ENCODE assay signal across 8 cellular contexts in the genomic region with DNA sequence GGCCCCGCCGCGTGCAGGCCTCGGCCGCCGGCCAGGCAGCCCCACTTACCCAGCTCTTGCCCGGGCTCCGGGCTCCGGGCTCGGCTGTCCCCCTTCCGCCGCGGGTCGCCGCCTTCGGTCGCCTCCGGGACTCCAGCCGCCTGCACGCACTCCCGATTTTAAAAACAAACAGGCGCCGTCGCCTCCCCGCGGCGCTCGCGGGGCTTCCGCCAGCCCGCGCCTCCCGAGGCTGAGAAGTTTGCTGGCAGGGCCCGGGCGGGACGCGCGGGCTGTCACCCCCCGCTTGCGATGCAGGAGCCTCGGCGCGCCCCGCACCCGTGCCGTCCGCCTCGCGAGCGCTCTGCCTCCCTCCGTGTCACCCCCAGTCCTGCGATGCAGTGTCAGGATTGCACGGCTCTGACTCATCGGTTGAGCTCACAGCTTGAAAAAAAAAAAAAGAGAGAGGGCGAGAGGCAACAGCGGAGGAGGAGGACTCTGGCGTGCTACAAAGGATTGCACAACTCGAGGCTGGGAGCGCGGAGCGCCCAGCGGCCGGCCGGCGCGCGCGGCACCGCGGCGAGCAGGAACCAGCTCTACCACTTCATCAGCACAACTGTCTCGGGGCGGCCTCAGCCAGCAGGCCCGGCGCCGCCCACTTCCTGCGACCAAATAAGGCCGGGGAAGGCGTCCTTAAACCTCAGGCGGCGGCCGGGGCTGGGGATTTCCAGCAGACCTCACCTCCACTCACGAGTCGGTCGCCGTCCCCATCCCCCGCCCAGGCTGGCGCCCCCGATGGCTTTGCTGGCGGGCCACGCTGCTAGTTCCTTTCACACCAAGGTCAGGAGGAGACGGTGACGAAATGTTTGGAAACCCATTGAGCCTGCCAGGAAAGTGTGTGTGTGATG. TPM values are rescaled to one million over a fixed set of nuclear protein-coding genes. Genes with fewer than 3 reads are reported as not detected.
DNase-seq lines count a peak whose midpoint lies in the region; ATAC-seq and TF ChIP-seq lines count a peak whose summit lies in the region.

No MANE protein-coding gene starts in this region.

- peaks cover 44% of the 10 kb centered on the region for H3K4me1 ChIP-seq in ovary (ENCODE audit: insufficient read depth)
- peaks cover 54% of the 10 kb centered on the region for H3K4me1 ChIP-seq in thymus (ENCODE audit: control insufficient read depth, insufficient read depth, low read length)

- 0% methylated on average over 74 to 93 of the region's 93 CpGs for WGBS in ovary, 3 donors
- WGBS in thymus = under 1% methylated on average over 93 of the region's 93 CpGs

- DNase-seq in NCI-H1105 treated with DMSO at 0.1 percent for 48 hours (lab: John Stamatoyannopoulos, UW) (peak; percentile 95), SKM-1 (lab: John Stamatoyannopoulos, UW; ENCODE audit: unreplicated experiment) (peak; percentile 56), head of caudate nucleus (peak; percentile 84 to 96 (median 91)), ovary (peak; percentile 93 to 96 (median 95))
- peak; percentile 98 for DNase-seq in activated naive CD8-positive, alpha-beta T cell treated with anti-CD3 and anti-CD28 coated beads for 36 hours

- no peaks in the 10 kb centered on the region for H3K36me3 ChIP-seq in ovary
- H3K36me3 ChIP-seq in thymus (ENCODE audit: control insufficient read depth, insufficient read depth) = no peaks in the 10 kb centered on the region

- ATAC-seq in HG02678 (IDR thresholded peaks at IDR 0.05; ENCODE audit: unreplicated experiment) = peak; percentile 62

- intact Hi-C loops in head of caudate nucleus (cut with DNase I) (loop anchor here (2.0 to 10.0 kb wide), 3 partner anchors 25 to 195 kb away; a partner anchor contains a TSS), ovary (cut with DNase I) (loop anchor here in 3 of 4 donors (1.0 to 5.0 kb wide), 3 partner anchors 27 to 32 kb away; no protein-coding TSS in a partner anchor)

- peak; percentile 49 for TF ChIP-seq CTCF in GM12874 (IDR thresholded peaks at IDR 0.05; ENCODE audit: insufficient read depth, low read depth, low read length)
- peak in 1 of 3 donors; percentile 43 for TF ChIP-seq CTCF in ovary (IDR thresholded peaks at IDR 0.05)

- H3K4me3 ChIP-seq in ovary = peak overlapping the region; percentile 56
- peak overlapping the region; percentile 76 for H3K4me3 ChIP-seq in thymus (ENCODE audit: low read length)

- H3K9me3 ChIP-seq in ovary (no peaks in the 10 kb centered on the region), thymus (ENCODE audit: control insufficient read depth) (no peaks in the 10 kb centered on the region)

- H3K27ac ChIP-seq in ovary = peak overlapping the region; percentile 89 to 99
- peak overlapping the region; percentile 93 for H3K27ac ChIP-seq in thymus (ENCODE audit: low read depth)

- no peaks in the 10 kb centered on the region for H3K27me3 ChIP-seq in ovary
- H3K27me3 ChIP-seq in thymus (ENCODE audit: control insufficient read depth, insufficient read depth) = no peaks in the 10 kb centered on the region

- peak; percentile 90 for TF ChIP-seq POLR2A in ovary (IDR thresholded peaks at IDR 0.05)

- H3K4me3 Mint-ChIP-seq in activated naive CD8-positive, alpha-beta T cell treated with anti-CD3 and anti-CD28 coated beads for 36 hours = peak overlapping the region; percentile 88

- TF ChIP-seq EP300 in ovary (IDR thresholded peaks at IDR 0.05) = peak; percentile 72

- no peaks in the 10 kb centered on the region for H3K27me3 Mint-ChIP-seq in activated naive CD8-positive, alpha-beta T cell treated with anti-CD3 and anti-CD28 coated beads for 36 hours

- H3K27ac Mint-ChIP-seq in activated naive CD8-positive, alpha-beta T cell treated with anti-CD3 and anti-CD28 coated beads for 36 hours = peak overlapping the region; percentile 98

- H3K36me3 Mint-ChIP-seq in activated naive CD8-positive, alpha-beta T cell treated with anti-CD3 and anti-CD28 coated beads for 36 hours = peaks cover 30% of the 10 kb centered on the region

- peaks cover 75% of the 10 kb centered on the region for H3K4me1 Mint-ChIP-seq in activated naive CD8-positive, alpha-beta T cell treated with anti-CD3 and anti-CD28 coated beads for 36 hours

- no peaks in the 10 kb centered on the region for H3K9me3 Mint-ChIP-seq in activated naive CD8-positive, alpha-beta T cell treated with anti-CD3 and anti-CD28 coated beads for 36 hours

RNA-seq across cellular contexts. Expression of a gene that starts 45.8 kb away (rescaled TPM):
- total RNA-seq in activated naive CD8-positive, alpha-beta T cell treated with anti-CD3 and anti-CD28 coated beads for 36 hours = 10 to 100 TPM; 26.6 to 28.3 TPM
- total RNA-seq in ovary = 100 to 1,000 TPM in 1 of 7 donors, 10 to 100 TPM in 6; 22.3 to 114 (median 87.3) TPM
- polyA plus RNA-seq in ovary = 10 to 100 TPM; 43.7 to 84.2 TPM
- 31.2 TPM for polyA plus RNA-seq in thymus

Comparison
In these comparisons a context has a peak if more than half of its experiments do, and no peak if none do; other contexts are left out.
1. Peak in every context shown above with its lines: DNase-seq, ATAC-seq, H3K4me3 ChIP-seq and H3K27ac ChIP-seq.